ENCODE assay signal across 34 cellular contexts in genomic region chr6:125323376-125323775, GRCh38.
"Had no signal": no experiment of that assay in that cellular context is flagged by ENCODE, and none has a peak within 500 bp of the region (broad histone marks: within the 10 kb centered on the region; RNA-seq: fewer than 3 reads in every experiment).

No MANE protein-coding gene starts in this region.

- H3K27me3 ChIP-seq: MG63 had no signal

- H3K4me3 ChIP-seq: MG63 had no signal

- H3K36me3 ChIP-seq: MG63 had no signal

- H3K9me3 ChIP-seq: MG63 had no signal

- DNase-seq: Karpas-422, Kasumi-1, MG63, MM.1S, MV-4-11, NCI-H1048, NCI-H1092, NCI-H1092 treated with DMSO at 0.1 percent for 48 hours, NCI-H1105, NCI-H1105 treated with DMSO at 0.1 percent for 48 hours, NCI-H1417, NCI-H1417 treated with DMSO at 0.1 percent for 48 hours, NCI-H1436, NCI-H1436 treated with DMSO at 0.1 percent for 48 hours, NCI-H146, NCI-H1694, NCI-H1694 treated with DMSO at 0.1 percent for 48 hours, NCI-H187, NCI-H187 treated with DMSO at 0.1 percent for 48 hours, NCI-H1930, NCI-H2029, NCI-H2029 treated with DMSO at 0.1 percent for 48 hours, NCI-H2081, NCI-H2081 treated with DMSO at 0.1 percent for 48 hours, NCI-H2107, NCI-H2171, NCI-H2171 treated with DMSO at 0.1 percent for 48 hours, NCI-H2227 treated with DMSO at 0.1 percent for 48 hours, NCI-H226, NCI-H345, NCI-H446, NCI-H446 treated with DMSO at 0.1 percent for 48 hours, NCI-H510A, NCI-H510A treated with DMSO at 0.1 percent for 48 hours had no signal
